20 cellular contexts compared by ENCODE assay signal in the genomic region with DNA sequence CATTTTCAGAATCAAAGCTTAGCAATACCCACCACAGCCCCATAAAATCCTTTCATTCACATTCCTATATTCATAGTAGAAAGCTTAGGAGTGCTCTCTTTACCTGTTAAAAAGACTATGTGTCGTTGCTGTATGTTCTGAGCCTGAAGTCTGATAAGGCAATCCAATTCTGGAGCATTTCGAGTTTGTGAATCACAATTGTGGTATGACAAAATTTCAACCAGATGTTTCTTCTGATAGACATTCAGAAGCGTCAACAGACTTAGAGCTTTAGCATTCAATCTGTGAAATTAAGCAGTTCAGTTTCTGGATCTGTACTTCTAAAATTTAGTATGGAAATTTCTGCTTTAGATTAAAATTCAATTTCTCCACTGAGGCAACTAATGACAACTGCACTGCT. TPM values are rescaled to one million over a fixed set of nuclear protein-coding genes. Genes with fewer than 3 reads are reported as not detected.
DNase-seq lines count a peak whose midpoint lies in the region; ATAC-seq and TF ChIP-seq lines count a peak whose summit lies in the region.
"Had no signal": no experiment of that assay in that cellular context is flagged by ENCODE, and none has a peak within 500 bp of the region (broad histone marks: within the 10 kb centered on the region; RNA-seq: fewer than 3 reads in every experiment).

No MANE protein-coding gene starts in this region.

- H3K4me1 ChIP-seq in cardiac muscle cell (ENCODE audit: low read depth) = no peaks in the 10 kb centered on the region
- H3K4me1 ChIP-seq in smooth muscle cell (ENCODE audit: low read depth) = peaks cover 5% of the 10 kb centered on the region
- H3K4me1 ChIP-seq in testis = no peaks in the 10 kb centered on the region
- H3K4me1 ChIP-seq: ascending aorta, SJSA1 had no signal

- H3K27me3 ChIP-seq in cardiac muscle cell = no peaks in the 10 kb centered on the region
- H3K27me3 ChIP-seq in smooth muscle cell (ENCODE audit: low read depth) = no peaks in the 10 kb centered on the region
- no peaks in the 10 kb centered on the region for H3K27me3 ChIP-seq in testis
- H3K27me3 ChIP-seq: ascending aorta, SJSA1 had no signal

- H2AFZ ChIP-seq in smooth muscle cell (ENCODE audit: low read depth) = no peak overlapping the region

- no peaks in the 10 kb centered on the region for H3K79me2 ChIP-seq in smooth muscle cell (ENCODE audit: low read depth)

- H3K9me3 ChIP-seq in cardiac muscle cell (ENCODE audit: low read depth) = no peaks in the 10 kb centered on the region
- H3K9me3 ChIP-seq in smooth muscle cell (replicated peaks; ENCODE audit: low read depth) = no peaks in the 10 kb centered on the region
- H3K9me3 ChIP-seq in testis = no peaks in the 10 kb centered on the region
- H3K9me3 ChIP-seq: ascending aorta, prostate gland, SJSA1 had no signal

- intact Hi-C loops in Right ventricle myocardium inferior (cut with DNase I) = no loop called here
- intact Hi-C loops in testis (cut with DNase I; ENCODE audit: low total_unique reads) = no loop called here
- intact Hi-C loops in lower leg skin (cut with DNase I; ENCODE audit: low total_unique reads) = no loop called here

- DNase-seq in cardiac muscle cell (ENCODE audit: low read depth in 1 of 2, low spot score in 1 of 2) = peak in 1 of 2 donors; percentile 48
- DNase-seq in Right ventricle myocardium inferior (ENCODE audit: missing footprints) = no peak
- DNase-seq in RPMI7951 (ENCODE audit: low read depth) = peak; percentile 28
- peak; percentile 60 for DNase-seq in fibroblast of mammary gland (ENCODE audit: low read depth)
- DNase-seq in smooth muscle cell (lab: John Stamatoyannopoulos, UW; ENCODE audit: unreplicated experiment) = no peak
- no peak for DNase-seq in NCI-H510A treated with DMSO at 0.1 percent for 48 hours (lab: John Stamatoyannopoulos, UW)
- DNase-seq in testis = no peak
- DNase-seq in lower leg skin (ENCODE audit: low spot score in 2 of 2) = no peak
- DNase-seq: activated CD4-positive, alpha-beta T cell treated with anti-CD3 and anti-CD28 coated beads, Interleukin-2, amount 50 U/mL, for 4 hours; AML-193; dermis blood vessel endothelial cell; DMS 273 treated with DMSO at 0.1 percent for 48 hours; left cardiac atrium; NCI-H1436; NCI-H446 treated with DMSO at 0.1 percent for 48 hours; stimulated activated CD4-positive, alpha-beta T cell treated with anti-CD3 and anti-CD28 coated beads, Interleukin-12 subunit alpha, Interleukin-12 subunit beta, amount 100 ng/mL, for 4 hours; stimulated activated naive CD8-positive, alpha-beta T cell treated with anti-CD3 and anti-CD28 coated beads, Interleukin-15, Interleukin-2, amounts not matched to agents 100 U/mL and 50 U/mL, for 24 hours had no signal

- H3K27ac ChIP-seq in cardiac muscle cell (peak overlapping the region; percentile 69), smooth muscle cell (ENCODE audit: low read depth) (peak overlapping the region; percentile 52), testis (no peak overlapping the region)
- H3K27ac ChIP-seq: ascending aorta, prostate gland, SJSA1 had no signal

- H4K20me1 ChIP-seq in smooth muscle cell (ENCODE audit: low read depth) = no peaks in the 10 kb centered on the region

- H3K4me2 ChIP-seq in smooth muscle cell = peak overlapping the region; percentile 27

- TF ChIP-seq CTCF in cardiac muscle cell (IDR thresholded peaks at IDR 0.05; ENCODE audit: low read depth, low read length) (no peak), fibroblast of mammary gland (conservative IDR thresholded peaks at IDR 0.05; ENCODE audit: control insufficient read depth, insufficient read depth, low read depth, low read length) (no peak), smooth muscle cell (IDR thresholded peaks at IDR 0.05; ENCODE audit: borderline replicate concordance, insufficient read depth, poor library complexity, severe bottlenecking) (no peak), testis (IDR thresholded peaks at IDR 0.05) (no peak), lower leg skin (IDR thresholded peaks at IDR 0.05) (no peak)

- H3K9ac ChIP-seq in smooth muscle cell (ENCODE audit: low read depth) = no peak overlapping the region

- TF ChIP-seq POLR2A in testis (IDR thresholded peaks at IDR 0.05) = no peak
- no peak for TF ChIP-seq POLR2A in lower leg skin (IDR thresholded peaks at IDR 0.05)

- no peak for ATAC-seq in Right ventricle myocardium inferior
- ATAC-seq: left cardiac atrium; stimulated activated naive CD8-positive, alpha-beta T cell treated with anti-CD3 and anti-CD28 coated beads, Interleukin-15, Interleukin-2, amounts not matched to agents 100 U/mL and 50 U/mL, for 24 hours had no signal

- H3F3A ChIP-seq in smooth muscle cell (ENCODE audit: low read depth) = peaks cover 4% of the 10 kb centered on the region

- peaks cover 71% of the 10 kb centered on the region for H3K36me3 ChIP-seq in cardiac muscle cell
- peaks cover 16% of the 10 kb centered on the region for H3K36me3 ChIP-seq in smooth muscle cell (ENCODE audit: low read depth)
- H3K36me3 ChIP-seq in testis (ENCODE audit: low read depth, missing control alignments) = no peaks in the 10 kb centered on the region
- H3K36me3 ChIP-seq: prostate gland had no signal

- WGBS in smooth muscle cell (ENCODE audit: low lambda C conversion rate) = 25% methylated on average over 3 of the region's 3 CpGs
- 83 to 92% methylated on average over 3 of the region's 3 CpGs for WGBS in testis, 2 donors
- whole genome bisulfite sequencing in lower leg skin, 2 donors = 62 to 67% methylated on average over 3 of the region's 3 CpGs

- H3K4me3 ChIP-seq in cardiac muscle cell (no peak overlapping the region), fibroblast of mammary gland (ENCODE audit: control insufficient read depth, low read depth, low read length) (no peak overlapping the region), smooth muscle cell (no peak overlapping the region), testis (no peak overlapping the region), lower leg skin (ENCODE audit: low read depth, poor library complexity, severe bottlenecking) (no peak overlapping the region)
- H3K4me3 ChIP-seq: ascending aorta, prostate gland, SJSA1 had no signal

RNA-seq across cellular contexts. Expression of gene TASOR, which starts 58.3 kb away (rescaled TPM):
- 34.5 and 63.6 TPM in 2 replicates for total RNA-seq in cardiac muscle cell
- polyA plus RNA-seq in cardiac muscle cell = 16.4 and 20.1 TPM in 2 replicates
- total RNA-seq in Right ventricle myocardium inferior = 25.1 TPM
- total RNA-seq in RPMI7951 (2014; rRNA removed; shearing (Covaris generic)) = 69.0 and 86.3 TPM in 2 replicates
- 76.8 and 91.7 TPM in 2 replicates for total RNA-seq in smooth muscle cell
- 13.1 and 17.9 TPM in 2 replicates for polyA plus RNA-seq in smooth muscle cell
- 10 to 100 TPM; 90.7 to 96.9 TPM for total RNA-seq in testis
- polyA plus RNA-seq in testis (ENCODE audit: insufficient read depth, low read depth, low replicate concordance) = 60.7 TPM
- 10 to 100 TPM; 53.7 to 70.1 (median 64.8) TPM for total RNA-seq in lower leg skin

Comparison
In these comparisons a context has a peak if more than half of its experiments do, and no peak if none do; other contexts are left out.
1. DNase-seq: peak in RPMI7951 (single experiment) and fibroblast of mammary gland (single experiment); none in Right ventricle myocardium inferior (single experiment), smooth muscle cell (single experiment), NCI-H510A treated with DMSO at 0.1 percent for 48 hours (single experiment), testis (single experiment) and lower leg skin (0 of 2).
2. H3K27ac ChIP-seq: peak in cardiac muscle cell (single experiment) and smooth muscle cell (single experiment); none in testis (0 of 2).